26 cellular contexts compared by ENCODE assay signal in genomic region chr1:226605573-226605950, GRCh38. TPM values are rescaled to one million over a fixed set of nuclear protein-coding genes. Genes with fewer than 3 reads are reported as not detected.
"Had no signal": no experiment of that assay in that cellular context is flagged by ENCODE, and none has a peak within 500 bp of the region (broad histone marks: within the 10 kb centered on the region; RNA-seq: fewer than 3 reads in every experiment).

No MANE protein-coding gene starts in this region.

- H3K9ac ChIP-seq: parathyroid adenoma had no signal

- H3K27me3 ChIP-seq: left lung, right atrium auricular region, testis had no signal

- H3K4me3 Mint-ChIP-seq: activated T-cell treated with anti-CD3 and anti-CD28 coated beads, Interleukin-2, amount 50 U/mL, for 72 hours had no signal

- H3K27ac ChIP-seq: left lung, parathyroid adenoma, psoas muscle, VCaP had no signal

- H3K9me3 ChIP-seq: left lung, mucosa of descending colon, psoas muscle, right atrium auricular region, testis had no signal

- ATAC-seq: activated T-cell treated with anti-CD3 and anti-CD28 coated beads, Interleukin-2, amount 50 U/mL, for 72 hours; esophagus mucosa; left lung; mucosa of descending colon; psoas muscle; stimulated activated naive CD8-positive, alpha-beta T cell treated with anti-CD3 and anti-CD28 coated beads, Interleukin-15, Interleukin-2, amounts not matched to agents 100 U/mL and 50 U/mL, for 24 hours had no signal

- H3K9me3 Mint-ChIP-seq: activated T-cell treated with anti-CD3 and anti-CD28 coated beads, Interleukin-2, amount 50 U/mL, for 72 hours had no signal

- H3K4me1 ChIP-seq: parathyroid adenoma, psoas muscle had no signal

- H3K79me2 ChIP-seq: parathyroid adenoma had no signal

- H2AFZ ChIP-seq: parathyroid adenoma had no signal

- H3K36me3 ChIP-seq: left lung, right atrium auricular region had no signal

- DNase-seq: activated CD4-positive, alpha-beta T cell treated with anti-CD3 and anti-CD28 coated beads for 4 hours; activated CD4-positive, alpha-beta T cell treated with anti-CD3 and anti-CD28 coated beads, Interleukin-2, amount 50 U/mL, for 4 hours; activated gamma-delta T cell; activated naive CD4-positive, alpha-beta T cell treated with anti-CD3 and anti-CD28 coated beads, Interleukin-2, amount 50 U/mL, for 16 hours; activated T-cell treated with anti-CD3 and anti-CD28 coated beads for 4 hours; activated T-cell treated with anti-CD3 and anti-CD28 coated beads, Interleukin-2, amount 50 U/mL, for 72 hours; amygdala; cortex of kidney; foreskin melanocyte; mesendoderm; mucosa of descending colon; occipital lobe; psoas muscle; stimulated activated CD4-positive, alpha-beta T cell treated with anti-CD3 and anti-CD28 coated beads, Interleukin-2, amount 100 ng/mL, for 48 hours; stimulated activated naive CD8-positive, alpha-beta T cell treated with anti-CD3 and anti-CD28 coated beads, Interleukin-15, Interleukin-2, amounts not matched to agents 100 U/mL and 50 U/mL, for 24 hours; T-helper 9 cell; testis had no signal

- H3K4me3 ChIP-seq: left lung, lung, mucosa of descending colon, psoas muscle, right atrium auricular region, testis had no signal

- H3K27ac Mint-ChIP-seq: activated T-cell treated with anti-CD3 and anti-CD28 coated beads, Interleukin-2, amount 50 U/mL, for 72 hours had no signal

RNA-seq across cellular contexts. Expression of gene STUM, which starts 57.0 kb away (rescaled TPM):
- total RNA-seq: activated T-cell treated with anti-CD3 and anti-CD28 coated beads, Interleukin-2, amount 50 U/mL, for 72 hours; bronchial epithelial cell; endothelial cell of umbilical vein; T-helper 1 cell treated with Interleukin-12 subunit alpha and Interleukin-12 subunit beta and Interleukin-4 antibody, amounts not matched to agents 30 ng/mL and 1 ng/mL, for 36 hours had no signal
- polyA plus RNA-seq: endothelial cell of umbilical vein had no signal
